11 cellular contexts compared by ENCODE assay signal in genomic region chr7:234712-235553, GRCh38. TPM values are rescaled to one million over a fixed set of nuclear protein-coding genes. Genes with fewer than 3 reads are reported as not detected.
DNase-seq lines count a peak whose midpoint lies in the region; ATAC-seq and TF ChIP-seq lines count a peak whose summit lies in the region.
"Had no signal": no experiment of that assay in that cellular context is flagged by ENCODE, and none has a peak within 500 bp of the region (broad histone marks: within the 10 kb centered on the region; RNA-seq: fewer than 3 reads in every experiment).

No MANE protein-coding gene starts in this region.

- peak overlapping the region; percentile 99 for H4K91ac ChIP-seq in mesenchymal stem cell (ENCODE audit: low read length)

- H3K79me1 ChIP-seq in mesenchymal stem cell (replicated peaks; ENCODE audit: low read length, poor library complexity, severe bottlenecking): peaks cover 16% of the 10 kb centered on the region

- TF ChIP-seq CTCF in LNCaP clone FGC (IDR thresholded peaks at IDR 0.05; ENCODE audit: control insufficient read depth, extremely low read depth, insufficient read depth): no peak
- no peak for TF ChIP-seq CTCF in epithelial cell of esophagus (IDR thresholded peaks at IDR 0.05; ENCODE audit: insufficient read depth, low read depth, low read length, missing control alignments)
- no peak for TF ChIP-seq CTCF in thyroid gland (IDR thresholded peaks at IDR 0.05)

- H2BK5ac ChIP-seq in mesenchymal stem cell (ENCODE audit: low read depth, low read length, poor library complexity, severe bottlenecking): no peak overlapping the region

- peak overlapping the region; percentile 22 to 55 for H3K4ac ChIP-seq in mesenchymal stem cell (ENCODE audit: low read depth in 1 of 2, low read length in 2 of 2)

- no peak overlapping the region for H2AFZ ChIP-seq in mesenchymal stem cell (ENCODE audit: low read depth, low read length)

- peak overlapping the region; percentile 92 to 96 for H3K18ac ChIP-seq in mesenchymal stem cell (ENCODE audit: low read depth in 1 of 2, low read length in 2 of 2)

- H3K4me1 Mint-ChIP-seq in natural killer cell treated with Interleukin-12 subunit alpha and Interleukin-12 subunit beta and Interleukin-15 and Interleukin-18, amount 100 ng/mL, for 72 hours (ENCODE audit: low read depth in 2 of 2): no peaks in the 10 kb centered on the region

- H3K23ac ChIP-seq in mesenchymal stem cell (ENCODE audit: low read length in 2 of 2): no peak overlapping the region

- no peak overlapping the region for H3K4me3 Mint-ChIP-seq in natural killer cell treated with Interleukin-12 subunit alpha and Interleukin-12 subunit beta and Interleukin-15 and Interleukin-18, amount 100 ng/mL, for 72 hours

- H3K4me3 ChIP-seq in LNCaP clone FGC (ENCODE audit: low read depth, low read length): peak overlapping the region; percentile 40
- H3K4me3 ChIP-seq in epithelial cell of esophagus (ENCODE audit: low read length): no peak overlapping the region
- H3K4me3 ChIP-seq in mesenchymal stem cell (ENCODE audit: insufficient read depth in 1 of 2, low read depth in 1 of 2, low read length in 2 of 2): peak overlapping the region in 1 of 2 experiments; percentile 43
- H3K4me3 ChIP-seq in thyroid gland (replicated peaks in 1 of 3): peak overlapping the region in 1 of 3 donors; percentile 6

- peak overlapping the region; percentile 95 to 99 for H2BK12ac ChIP-seq in mesenchymal stem cell (ENCODE audit: low read length in 2 of 2)

- WGBS in mesenchymal stem cell: 32% methylated on average over 26 of the region's 28 CpGs
- WGBS in thyroid gland, 2 donors: 52% methylated on average over 21 to 28 of the region's 28 CpGs

- H2AK5ac ChIP-seq in mesenchymal stem cell (ENCODE audit: low read length, severe bottlenecking): no peak overlapping the region

- H3K27ac ChIP-seq in mesenchymal stem cell (ENCODE audit: low read length, poor library complexity, severe bottlenecking) (no peak overlapping the region), thyroid gland (peak overlapping the region; percentile 61 to 94 (median 90))

- peak in 1 of 2 donors; percentile 18 for TF ChIP-seq POLR2A in thyroid gland (IDR thresholded peaks at IDR 0.05)

- peak overlapping the region; percentile 80 for H3K9ac ChIP-seq in mesenchymal stem cell (ENCODE audit: low read length)

- H3K27ac Mint-ChIP-seq in natural killer cell treated with Interleukin-12 subunit alpha and Interleukin-12 subunit beta and Interleukin-15 and Interleukin-18, amount 100 ng/mL, for 72 hours: no peak overlapping the region

- no peak for ATAC-seq in natural killer cell treated with Interleukin-12 subunit alpha and Interleukin-12 subunit beta and Interleukin-15 and Interleukin-18, amount 100 ng/mL, for 72 hours
- ATAC-seq in GM18868 (IDR thresholded peaks at IDR 0.05; ENCODE audit: unreplicated experiment): no peak

- no peaks in the 10 kb centered on the region for H3K9me3 ChIP-seq in mesenchymal stem cell (ENCODE audit: control insufficient read depth, low read length)
- no peaks in the 10 kb centered on the region for H3K9me3 ChIP-seq in thyroid gland

- DNase-seq in LNCaP clone FGC (ENCODE audit: low read depth): peak; percentile 36
- peak; percentile 65 for DNase-seq in epithelial cell of esophagus (ENCODE audit: low read depth)
- DNase-seq in mesenchymal stem cell: peak; percentile 93
- peak; percentile 74 to 78 for DNase-seq in thyroid gland
- no peak for DNase-seq in stimulated activated CD4-positive, alpha-beta T cell treated with anti-CD3 and anti-CD28 coated beads, Interleukin-4, amount 100 ng/mL, for 24 hours
- DNase-seq in natural killer cell treated with Interleukin-12 subunit alpha and Interleukin-12 subunit beta and Interleukin-15 and Interleukin-18, amount 100 ng/mL, for 72 hours (ENCODE audit: low spot score): no peak
- DNase-seq in T-helper 9 cell: no peak
- DNase-seq: activated T-cell treated with anti-CD3 and anti-CD28 coated beads, Interleukin-2, amount 50 U/mL, for 48 hours; erythroblast; NCI-H1092 treated with DMSO at 0.1 percent for 48 hours had no signal

- peak overlapping the region; percentile 95 for H4K8ac ChIP-seq in mesenchymal stem cell (ENCODE audit: low read length)

- H2BK120ac ChIP-seq in mesenchymal stem cell (ENCODE audit: low read depth, low read length): peak overlapping the region; percentile 97

- no peaks in the 10 kb centered on the region for H3K9me3 Mint-ChIP-seq in natural killer cell treated with Interleukin-12 subunit alpha and Interleukin-12 subunit beta and Interleukin-15 and Interleukin-18, amount 100 ng/mL, for 72 hours

- H2BK15ac ChIP-seq in mesenchymal stem cell (ENCODE audit: low read depth, poor library complexity, severe bottlenecking): peak overlapping the region; percentile 34

- intact Hi-C loops in thyroid gland (cut with DNase I): no loop called here

- H3K4me2 ChIP-seq in mesenchymal stem cell (ENCODE audit: low read length, poor library complexity, severe bottlenecking): peak overlapping the region; percentile 6

- H3K27me3 ChIP-seq in mesenchymal stem cell (ENCODE audit: control insufficient read depth in 1 of 2, insufficient read depth in 1 of 2, low read length in 2 of 2) (no peaks in the 10 kb centered on the region), thyroid gland (no peaks in the 10 kb centered on the region)

- peak overlapping the region in 1 of 2 experiments; percentile 4 for H3K14ac ChIP-seq in mesenchymal stem cell (ENCODE audit: low read length in 2 of 2)

- peaks cover 48% of the 10 kb centered on the region for H3K4me1 ChIP-seq in mesenchymal stem cell (ENCODE audit: control insufficient read depth, insufficient read depth, low read depth, low read length)
- peaks cover 45 to 62% of the 10 kb centered on the region in 2 donors for H3K4me1 ChIP-seq in thyroid gland

- H3K36me3 Mint-ChIP-seq in natural killer cell treated with Interleukin-12 subunit alpha and Interleukin-12 subunit beta and Interleukin-15 and Interleukin-18, amount 100 ng/mL, for 72 hours: no peaks in the 10 kb centered on the region

- H3K36me3 ChIP-seq in mesenchymal stem cell (ENCODE audit: control insufficient read depth in 1 of 2, insufficient read depth in 2 of 2, low read depth in 1 of 2, low read length in 2 of 2) (peaks cover 19 to 37% of the 10 kb centered on the region in 2 experiments), thyroid gland (no peaks in the 10 kb centered on the region)

- no peaks in the 10 kb centered on the region for H3K27me3 Mint-ChIP-seq in natural killer cell treated with Interleukin-12 subunit alpha and Interleukin-12 subunit beta and Interleukin-15 and Interleukin-18, amount 100 ng/mL, for 72 hours

RNA-seq across cellular contexts. Expression of gene FAM20C, which starts 42.6 kb away (rescaled TPM):
- polyA plus RNA-seq in mesenchymal stem cell (2013, experiment 1 of 2): 56.3 TPM
- polyA plus RNA-seq in mesenchymal stem cell (2013, experiment 2 of 2): 57.5 TPM
- 10 to 100 TPM; 14.0 to 41.8 (median 23.3) TPM for total RNA-seq in thyroid gland
- under 1 TPM; 0.62 to 0.98 TPM for total RNA-seq in natural killer cell treated with Interleukin-12 subunit alpha and Interleukin-12 subunit beta and Interleukin-15 and Interleukin-18, amount 100 ng/mL, for 72 hours

RNA-seq across cellular contexts. Expression of gene FOXL3, which starts 55.0 kb away (rescaled TPM):
- not detected for polyA plus RNA-seq in mesenchymal stem cell (2013, experiment 1 of 2)
- polyA plus RNA-seq in mesenchymal stem cell (2013, experiment 2 of 2): not detected
- not detected for total RNA-seq in thyroid gland
- not detected for total RNA-seq in natural killer cell treated with Interleukin-12 subunit alpha and Interleukin-12 subunit beta and Interleukin-15 and Interleukin-18, amount 100 ng/mL, for 72 hours

Comparison
In these comparisons a context has a peak if more than half of its experiments do, and no peak if none do; other contexts are left out.
1. DNase-seq: peak in LNCaP clone FGC (single experiment), epithelial cell of esophagus (single experiment), mesenchymal stem cell (single experiment) and thyroid gland (2 of 2); none in stimulated activated CD4-positive, alpha-beta T cell treated with anti-CD3 and anti-CD28 coated beads, Interleukin-4, amount 100 ng/mL, for 24 hours (single experiment), natural killer cell treated with Interleukin-12 subunit alpha and Interleukin-12 subunit beta and Interleukin-15 and Interleukin-18, amount 100 ng/mL, for 72 hours (single experiment) and T-helper 9 cell (single experiment).
2. RNA of gene FAM20C, which starts 42.6 kb away (total RNA-seq): 14.0 to 41.8 TPM in thyroid gland; 0.62 to 0.98 TPM in natural killer cell treated with Interleukin-12 subunit alpha and Interleukin-12 subunit beta and Interleukin-15 and Interleukin-18, amount 100 ng/mL, for 72 hours; every median in the first group is over 4 times any median in the second.